In the genomic region with DNA sequence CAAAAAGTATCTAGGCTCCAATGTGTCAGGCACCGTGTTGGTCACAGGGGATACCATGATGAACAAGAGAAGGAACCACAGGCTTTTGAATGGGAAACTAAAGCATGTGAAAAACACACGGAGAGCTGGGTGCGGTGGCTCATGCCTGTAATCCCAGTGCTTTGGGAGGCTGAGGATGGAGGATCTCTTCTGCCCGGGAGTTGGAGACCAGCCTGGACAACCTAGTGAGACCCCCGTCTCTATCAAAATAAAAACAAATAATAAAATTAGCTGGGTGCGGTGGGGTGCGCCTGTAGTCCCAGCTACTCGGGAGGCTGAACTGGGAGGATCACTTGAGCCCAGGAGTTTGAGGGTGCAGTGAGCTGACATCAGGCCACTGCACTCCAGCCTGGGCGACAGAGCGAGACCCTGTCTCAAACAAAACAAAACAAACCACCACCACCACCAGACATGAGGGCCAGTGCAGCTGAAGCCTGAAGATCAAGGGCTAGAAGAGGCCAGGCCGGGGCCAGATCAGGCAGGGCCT, we compare ENCODE assay signal across 8 cellular contexts. TPM values are rescaled to one million over a fixed set of nuclear protein-coding genes. Genes with fewer than 3 reads are reported as not detected.
A peak's percentile ranks its signal among the peaks of the same experiment; 100 is the strongest.
DNase-seq lines count a peak whose midpoint lies in the region; ATAC-seq and TF ChIP-seq lines count a peak whose summit lies in the region.

No MANE protein-coding gene starts in this region.

- H3K4me3 ChIP-seq in GM12875 (ENCODE audit: low read depth, low read length): peak overlapping the region; percentile 97
- H3K4me3 ChIP-seq in Peyer's patch: peak overlapping the region; percentile 72 to 86 (median 82)
- H3K4me3 ChIP-seq in esophagus squamous epithelium: peak overlapping the region; percentile 77 to 91 (median 85)
- H3K4me3 ChIP-seq in retinal pigment epithelial cell (ENCODE audit: low read length): peak overlapping the region; percentile 51

- H3K27me3 ChIP-seq in Peyer's patch: no peaks in the 10 kb centered on the region
- no peaks in the 10 kb centered on the region for H3K27me3 ChIP-seq in esophagus squamous epithelium

- H3K27ac ChIP-seq in Peyer's patch: peak overlapping the region; percentile 79 to 94 (median 87)
- H3K27ac ChIP-seq in esophagus squamous epithelium: peak overlapping the region; percentile 87 to 91 (median 88)

- no peak for ATAC-seq in GM21528 (IDR thresholded peaks at IDR 0.05; ENCODE audit: low FRiP score, unreplicated experiment)
- no peak for ATAC-seq in esophagus mucosa

- WGBS in esophagus squamous epithelium, 2 donors: 73 to 75% methylated on average over 6 to 7 of the region's 11 CpGs

- intact Hi-C loops in esophagus squamous epithelium (cut with DNase I): no loop called here

- H3K4me1 ChIP-seq in Peyer's patch (peaks cover 0 to 19% (median 0%) of the 10 kb centered on the region in 4 donors), esophagus squamous epithelium (peaks cover 5 to 36% (median 17%) of the 10 kb centered on the region in 3 donors)

- no peak for TF ChIP-seq POLR2A in Peyer's patch (IDR thresholded peaks at IDR 0.05)
- no peak for TF ChIP-seq POLR2A in esophagus squamous epithelium (IDR thresholded peaks at IDR 0.05)

- TF ChIP-seq CTCF in GM12875 (IDR thresholded peaks at IDR 0.05; ENCODE audit: borderline replicate concordance, insufficient read depth, low read depth, low read length) (no peak), Peyer's patch (IDR thresholded peaks at IDR 0.05) (no peak), esophagus squamous epithelium (IDR thresholded peaks at IDR 0.05) (no peak), retinal pigment epithelial cell (conservative IDR thresholded peaks at IDR 0.05; ENCODE audit: low read depth, low read length) (no peak)

- H3K36me3 ChIP-seq in Peyer's patch: peaks cover 0 to 29% (median 0%) of the 10 kb centered on the region in 3 donors
- peaks cover 6 to 34% (median 25%) of the 10 kb centered on the region in 3 donors for H3K36me3 ChIP-seq in esophagus squamous epithelium

- DNase-seq in Peyer's patch (no peak), esophagus squamous epithelium (lab: John Stamatoyannopoulos, UW) (no peak), retinal pigment epithelial cell (ENCODE audit: low read depth) (no peak), inferior parietal cortex (ENCODE audit: extremely low spot score) (no peak), globus pallidus (ENCODE audit: low spot score) (no peak)

- H3K9me3 ChIP-seq in Peyer's patch (no peaks in the 10 kb centered on the region), esophagus squamous epithelium (no peaks in the 10 kb centered on the region)

RNA-seq across cellular contexts. Expression of a gene that starts 0.6 kb away (rescaled TPM):
- total RNA-seq in Peyer's patch: 10 to 100 TPM; 30.1 to 57.8 (median 48.0) TPM
- total RNA-seq in esophagus squamous epithelium: 10 to 100 TPM; 50.6 to 68.0 (median 62.2) TPM
- total RNA-seq in esophagus mucosa: 95.0 TPM

RNA-seq across cellular contexts. Expression of a gene that starts 6.6 kb away (rescaled TPM):
- total RNA-seq in Peyer's patch: 10 to 100 TPM; 52.8 to 93.8 (median 67.8) TPM
- total RNA-seq in esophagus squamous epithelium: 10 to 100 TPM; 10.5 to 22.3 (median 12.2) TPM
- 12.4 TPM for total RNA-seq in esophagus mucosa

RNA-seq across cellular contexts. Expression of a gene that starts 13.0 kb away (rescaled TPM):
- total RNA-seq in Peyer's patch: 100 to 1,000 TPM in 1 of 4 donors, 10 to 100 TPM in 3; 42.4 to 139 (median 60.8) TPM
- 10 to 100 TPM; 31.8 to 67.3 (median 63.1) TPM for total RNA-seq in esophagus squamous epithelium
- 53.0 TPM for total RNA-seq in esophagus mucosa

RNA-seq across cellular contexts. Expression of a gene that starts 13.3 kb away (rescaled TPM):
- total RNA-seq in Peyer's patch (100 to 1,000 TPM in 1 of 4 donors, 10 to 100 TPM in 3; 28.7 to 119 (median 33.6) TPM), esophagus squamous epithelium (10 to 100 TPM in 2 of 4 donors, 1 to 10 TPM in 2; 8.1 to 26.1 (median 9.9) TPM), esophagus mucosa (15.1 TPM)

RNA-seq across cellular contexts. Expression of a gene that starts 31.0 kb away (rescaled TPM):
- total RNA-seq in Peyer's patch: 10 to 100 TPM; 32.8 to 76.7 (median 49.7) TPM
- total RNA-seq in esophagus squamous epithelium: 10 to 100 TPM; 24.4 to 40.6 (median 30.5) TPM
- 23.3 TPM for total RNA-seq in esophagus mucosa
